ENCODE assay signal across 8 cellular contexts in the genomic region with DNA sequence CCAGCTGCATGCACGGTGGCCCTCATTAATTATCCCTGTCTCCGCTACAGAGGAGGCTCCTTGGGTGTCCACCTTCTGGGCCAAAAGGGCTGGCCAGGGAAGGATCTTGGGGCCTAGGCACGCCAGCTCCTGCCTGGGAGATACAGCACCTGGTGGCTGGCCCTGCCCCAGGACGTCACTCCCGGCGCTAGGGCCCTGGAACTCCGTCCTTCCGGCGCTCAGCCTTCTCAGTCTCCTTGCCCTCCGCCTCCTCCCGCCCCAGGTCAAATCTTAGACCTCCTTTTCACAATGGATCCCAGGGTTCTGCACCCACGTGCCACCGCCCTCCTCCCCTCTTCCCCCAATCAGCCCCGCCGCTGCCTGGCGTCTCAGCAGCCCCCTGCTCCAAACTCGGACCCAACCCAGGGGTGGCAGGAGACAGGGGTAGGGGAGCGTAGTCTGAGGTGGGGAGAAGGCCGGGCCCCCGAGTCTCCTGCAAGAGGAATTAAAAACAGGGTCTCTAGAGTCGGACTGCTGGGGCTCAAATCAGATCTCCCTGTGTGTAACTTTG.
DNase-seq lines count a peak whose midpoint lies in the region; ATAC-seq and TF ChIP-seq lines count a peak whose summit lies in the region.

No MANE protein-coding gene starts in this region.

- peak overlapping the region; percentile 93 for H3K9ac ChIP-seq in iPS-18a (ENCODE audit: low read length)

- peak; percentile 48 for ATAC-seq in GM21367 (IDR thresholded peaks at IDR 0.05; ENCODE audit: unreplicated experiment)

- peaks cover 36% of the 10 kb centered on the region for H3K4me1 ChIP-seq in iPS-18a (ENCODE audit: control insufficient read depth, low read depth, low read length)

- peak; percentile 14 for DNase-seq in DMS114 treated with DMSO at 0.1 percent for 48 hours (lab: John Stamatoyannopoulos, UW; ENCODE audit: unreplicated experiment)
- peak; percentile 36 for DNase-seq in HuH-7 (ENCODE audit: low spot score)
- peak; percentile 23 for DNase-seq in T-helper 9 cell
- no peak for DNase-seq in brain microvascular endothelial cell
- no peak for DNase-seq in skeletal muscle cell (ENCODE audit: low read depth)
- no peak for DNase-seq in NCI-H1694 treated with DMSO at 0.1 percent for 48 hours (lab: John Stamatoyannopoulos, UW)

- H3K36me3 ChIP-seq in brain microvascular endothelial cell (replicated peaks) (no peaks in the 10 kb centered on the region), iPS-18a (ENCODE audit: control insufficient read depth, low read depth, low read length) (no peaks in the 10 kb centered on the region)

- H3K9me3 ChIP-seq in iPS-18a (ENCODE audit: control insufficient read depth, low read depth, low read length): no peaks in the 10 kb centered on the region

- H3K27me3 ChIP-seq in brain microvascular endothelial cell (replicated peaks) (no peaks in the 10 kb centered on the region), iPS-18a (ENCODE audit: control insufficient read depth, insufficient read depth, low read length) (no peaks in the 10 kb centered on the region)

- H3K27ac ChIP-seq in brain microvascular endothelial cell: peak overlapping the region; percentile 7
- H3K27ac ChIP-seq in iPS-18a (ENCODE audit: low read length): peak overlapping the region; percentile 12

- TF ChIP-seq CTCF in brain microvascular endothelial cell (IDR thresholded peaks at IDR 0.05; ENCODE audit: low read depth, low read length, missing control alignments): no peak

- H3K4me3 ChIP-seq in brain microvascular endothelial cell (ENCODE audit: low read depth, low read length) (peak overlapping the region; percentile 95), iPS-18a (ENCODE audit: low read length) (peak overlapping the region; percentile 85), skeletal muscle cell (ENCODE audit: low read depth, low read length) (peak overlapping the region; percentile 83)

- in situ Hi-C loops in brain microvascular endothelial cell (cut with HindIII; ENCODE audit: low pct_ligation_motif_present, low sequenced_read_pairs): no loop called here

Comparison
In these comparisons a context has a peak if more than half of its experiments do, and no peak if none do; other contexts are left out.
1. DNase-seq: peak in DMS114 treated with DMSO at 0.1 percent for 48 hours (single experiment), HuH-7 (single experiment) and T-helper 9 cell (single experiment); none in brain microvascular endothelial cell (single experiment), skeletal muscle cell (single experiment) and NCI-H1694 treated with DMSO at 0.1 percent for 48 hours (single experiment).
2. Peak in every context shown above with its lines, with median percentiles within 50 percentile points of each other: H3K4me3 ChIP-seq.